Comparison of ENCODE assay signal across 23 cellular contexts in the genomic region with DNA sequence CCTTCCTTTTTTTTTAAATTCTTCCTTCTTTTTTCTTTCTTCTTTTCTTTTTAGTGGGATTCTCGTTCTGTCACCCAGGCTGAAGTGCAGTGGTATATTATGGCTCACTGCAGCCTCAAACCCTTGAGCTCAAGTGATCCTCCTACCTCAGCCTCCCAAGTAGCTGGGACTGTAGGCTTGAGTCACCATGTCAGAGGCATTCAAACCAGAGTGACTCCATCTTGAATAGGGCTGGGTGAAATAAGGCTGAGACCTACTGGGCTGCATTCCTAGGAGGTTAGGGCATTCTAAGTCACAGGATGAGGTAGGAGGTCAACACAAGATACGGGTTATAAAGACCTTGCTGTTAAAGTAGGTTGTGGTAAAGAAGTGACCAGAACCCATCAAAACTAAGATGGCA.
"Had no signal": no experiment of that assay in that cellular context is flagged by ENCODE, and none has a peak within 500 bp of the region (broad histone marks: within the 10 kb centered on the region; RNA-seq: fewer than 3 reads in every experiment).

No MANE protein-coding gene starts in this region.

- H3K27me3 ChIP-seq: adrenal gland, body of pancreas had no signal

- H3K27ac ChIP-seq: adrenal gland, body of pancreas, epithelial cell of prostate had no signal

- H3K4me1 ChIP-seq: adrenal gland, body of pancreas had no signal

- H3K36me3 ChIP-seq: adrenal gland had no signal

- H3K9me3 ChIP-seq: adrenal gland, body of pancreas had no signal

- ATAC-seq: activated CD4-positive, alpha-beta T cell treated with anti-CD3 and anti-CD28 coated beads for 36 hours; activated CD8-positive, alpha-beta memory T cell treated with anti-CD3 and anti-CD28 coated beads, Interleukin-2, amount 10 ng/mL, durations not matched to agents 7 days and 5 days; activated CD8-positive, alpha-beta T cell treated with anti-CD3 and anti-CD28 coated beads, Interleukin-2, amount 10 ng/mL, durations not matched to agents 7 days and 5 days; activated naive CD8-positive, alpha-beta T cell treated with anti-CD3 and anti-CD28 coated beads, Interleukin-2, amount 50 U/mL, for 24 hours; body of pancreas had no signal

- DNase-seq: activated CD4-positive, alpha-beta memory T cell treated with anti-CD3 and anti-CD28 coated beads for 36 hours; activated CD4-positive, alpha-beta T cell treated with anti-CD3 and anti-CD28 coated beads for 36 hours; activated CD4-positive, alpha-beta T cell treated with anti-CD3 and anti-CD28 coated beads, Interleukin-2, amount 10 ng/mL, durations not matched to agents 24 days and 14 days; activated CD4-positive, CD25-positive, alpha-beta regulatory T cell; activated CD4-positive, CD25-positive, alpha-beta regulatory T cell treated with anti-CD3 and anti-CD28 coated beads, Interleukin-2, amount 50 U/mL, for 72 hours; activated CD8-positive, alpha-beta memory T cell treated with anti-CD3 and anti-CD28 coated beads, Interleukin-2, amount 10 ng/mL, durations not matched to agents 7 days and 5 days; activated CD8-positive, alpha-beta memory T cell treated with anti-CD3 and anti-CD28 coated beads, Interleukin-2, amount 50 U/mL, for 4 hours; activated CD8-positive, alpha-beta T cell treated with anti-CD3 and anti-CD28 coated beads, Interleukin-2, amount 10 ng/mL, durations not matched to agents 7 days and 5 days; activated effector memory CD4-positive, alpha-beta T cell treated with anti-CD3 and anti-CD28 coated beads, Interleukin-2, amount 50 U/mL, for 16 hours; activated naive CD4-positive, alpha-beta T cell treated with anti-CD3 and anti-CD28 coated beads for 36 hours; activated naive CD8-positive, alpha-beta T cell treated with anti-CD3 and anti-CD28 coated beads for 36 hours; activated naive CD8-positive, alpha-beta T cell treated with anti-CD3 and anti-CD28 coated beads, Interleukin-2, amount 50 U/mL, for 24 hours; activated T-cell treated with anti-CD3 and anti-CD28 coated beads, Interleukin-2, amount 50 U/mL, for 1 hour; activated T-cell treated with anti-CD3 and anti-CD28 coated beads, Interleukin-2, amount 50 U/mL, for 48 hours; adrenal gland; amygdala; aorta; body of pancreas; effector CD8-positive, alpha-beta T cell; foreskin fibroblast; head of caudate nucleus; T-helper 2 cell had no signal

- H3K4me3 ChIP-seq: adrenal gland, body of pancreas had no signal
